17 cellular contexts compared by ENCODE assay signal in genomic region chr7:150944066-150945042, GRCh38. TPM values are rescaled to one million over a fixed set of nuclear protein-coding genes. Genes with fewer than 3 reads are reported as not detected.
DNase-seq lines count a peak whose midpoint lies in the region; ATAC-seq, FAIRE-seq and TF ChIP-seq lines count a peak whose summit lies in the region.
"Had no signal": no experiment of that assay in that cellular context is flagged by ENCODE, and none has a peak within 500 bp of the region (broad histone marks: within the 10 kb centered on the region; RNA-seq: fewer than 3 reads in every experiment).

No MANE protein-coding gene starts in this region.

- no peak for ATAC-seq in activated T-cell treated with anti-CD3 and anti-CD28 coated beads, Interleukin-2, amount 50 U/mL, for 4 hours
- ATAC-seq in left lung: no peak

- no peak overlapping the region for H2AFZ ChIP-seq in astrocyte (ENCODE audit: low read depth, low read length)

- FAIRE-seq in astrocyte (lab: Jason Lieb, UNC): no peak
- no peak for FAIRE-seq in HTR-8/SVneo (lab: Jason Lieb, UNC)
- FAIRE-seq: G401.6 had no signal

- H3K9ac ChIP-seq in astrocyte (ENCODE audit: low read length): no peak overlapping the region

- WGBS in suprapubic skin: 72% methylated on average over 5 of the region's 6 CpGs

- H3K4me3 ChIP-seq in astrocyte (ENCODE audit: insufficient read depth, low read depth, low read length) (no peak overlapping the region), left lung (no peak overlapping the region), suprapubic skin (no peak overlapping the region)
- H3K4me3 ChIP-seq: ovary, SJCRH30 had no signal

- TF ChIP-seq EP300 in suprapubic skin (IDR thresholded peaks at IDR 0.05): no peak

- H4K20me1 ChIP-seq in astrocyte (ENCODE audit: insufficient read depth, low read length): no peaks in the 10 kb centered on the region

- peaks cover 12% of the 10 kb centered on the region for H3K27me3 Mint-ChIP-seq in activated T-cell treated with anti-CD3 and anti-CD28 coated beads, Interleukin-2, amount 50 U/mL, for 24 hours
- H3K27me3 Mint-ChIP-seq in activated T-cell treated with anti-CD3 and anti-CD28 coated beads, Interleukin-2, amount 50 U/mL, for 4 hours (ENCODE audit: low read depth): peaks cover 9% of the 10 kb centered on the region
- H3K27me3 Mint-ChIP-seq in astrocyte (ENCODE audit: low read depth, unreplicated experiment): peaks cover 13% of the 10 kb centered on the region

- no peak overlapping the region for H3K4me3 Mint-ChIP-seq in activated T-cell treated with anti-CD3 and anti-CD28 coated beads, Interleukin-2, amount 50 U/mL, for 24 hours
- no peak overlapping the region for H3K4me3 Mint-ChIP-seq in activated T-cell treated with anti-CD3 and anti-CD28 coated beads, Interleukin-2, amount 50 U/mL, for 4 hours
- no peak overlapping the region for H3K4me3 Mint-ChIP-seq in astrocyte (ENCODE audit: unreplicated experiment)

- no peaks in the 10 kb centered on the region for H3K9me3 Mint-ChIP-seq in activated T-cell treated with anti-CD3 and anti-CD28 coated beads, Interleukin-2, amount 50 U/mL, for 24 hours
- H3K9me3 Mint-ChIP-seq in activated T-cell treated with anti-CD3 and anti-CD28 coated beads, Interleukin-2, amount 50 U/mL, for 4 hours: no peaks in the 10 kb centered on the region
- no peaks in the 10 kb centered on the region for H3K9me3 Mint-ChIP-seq in astrocyte (ENCODE audit: unreplicated experiment)
- H3K9me3 Mint-ChIP-seq: activated T-helper 2 cell treated with anti-CD3 and anti-CD28 coated beads, Interferon-gamma antibody, Interleukin-2, Interleukin-4, amounts not matched to agents 10 μg/mL and 5 μg/mL and 100 μg/mL, durations not matched to agents 14 hours and 24 hours and 36 hours had no signal

- H3K27ac Mint-ChIP-seq in activated T-cell treated with anti-CD3 and anti-CD28 coated beads, Interleukin-2, amount 50 U/mL, for 24 hours: no peak overlapping the region
- H3K27ac Mint-ChIP-seq in astrocyte (ENCODE audit: unreplicated experiment): peak overlapping the region; percentile 47
- H3K27ac Mint-ChIP-seq: activated T-helper 2 cell treated with anti-CD3 and anti-CD28 coated beads, Interferon-gamma antibody, Interleukin-2, Interleukin-4, amounts not matched to agents 10 μg/mL and 5 μg/mL and 100 μg/mL, durations not matched to agents 14 hours and 24 hours and 36 hours had no signal

- peaks cover 24% of the 10 kb centered on the region for H3K4me1 Mint-ChIP-seq in activated T-cell treated with anti-CD3 and anti-CD28 coated beads, Interleukin-2, amount 50 U/mL, for 24 hours (ENCODE audit: low read depth)
- H3K4me1 Mint-ChIP-seq in activated T-cell treated with anti-CD3 and anti-CD28 coated beads, Interleukin-2, amount 50 U/mL, for 4 hours (ENCODE audit: low read depth): peaks cover 24% of the 10 kb centered on the region
- H3K4me1 Mint-ChIP-seq in astrocyte (ENCODE audit: low read depth, unreplicated experiment): peaks cover 3% of the 10 kb centered on the region

- H3K36me3 ChIP-seq in astrocyte (ENCODE audit: insufficient read depth, low read length) (no peaks in the 10 kb centered on the region), left lung (no peaks in the 10 kb centered on the region), suprapubic skin (no peaks in the 10 kb centered on the region)
- H3K36me3 ChIP-seq: ovary, SJCRH30 had no signal

- peak; percentile 20 for DNase-seq in activated T-cell treated with anti-CD3 and anti-CD28 coated beads, Interleukin-2, amount 50 U/mL, for 24 hours
- DNase-seq in activated T-cell treated with anti-CD3 and anti-CD28 coated beads, Interleukin-2, amount 50 U/mL, for 4 hours: no peak
- no peak for DNase-seq in astrocyte (ENCODE audit: low read depth)
- DNase-seq in left lung: peak; percentile 15 to 49
- peak in 1 of 2 donors; percentile 59 for DNase-seq in suprapubic skin (ENCODE audit: low spot score in 2 of 2)
- DNase-seq in NCI-H1048 (lab: John Stamatoyannopoulos, UW): no peak
- DNase-seq in HTR-8/SVneo (ENCODE audit: insufficient read length, low spot score): no peak
- DNase-seq in hypothalamus (lab: John Stamatoyannopoulos, UW): no peak
- DNase-seq: ACHN; activated CD4-positive, alpha-beta T cell treated with anti-CD3 and anti-CD28 coated beads, Interleukin-2, amount 50 U/mL, for 4 hours; NCI-H446 treated with DMSO at 0.1 percent for 48 hours; ovary; SJCRH30; stimulated activated CD4-positive, alpha-beta T cell treated with anti-CD3 and anti-CD28 coated beads, Interleukin-12 subunit alpha, Interleukin-12 subunit beta, amount 100 ng/mL, for 4 hours; T1000 had no signal

- no peaks in the 10 kb centered on the region for H3K4me1 ChIP-seq in astrocyte (ENCODE audit: insufficient read depth, low read length)
- no peaks in the 10 kb centered on the region for H3K4me1 ChIP-seq in left lung
- H3K4me1 ChIP-seq in suprapubic skin: peaks cover 37% of the 10 kb centered on the region
- H3K4me1 ChIP-seq: SJCRH30 had no signal

- TF ChIP-seq POLR2A in suprapubic skin (IDR thresholded peaks at IDR 0.05): no peak

- H3K27me3 ChIP-seq in astrocyte (ENCODE audit: insufficient read depth, low read length) (peaks cover 3% of the 10 kb centered on the region), left lung (peaks cover 12 to 59% of the 10 kb centered on the region in 2 donors), suprapubic skin (peaks cover 40% of the 10 kb centered on the region)
- H3K27me3 ChIP-seq: ovary, SJCRH30 had no signal

- H3K4me2 ChIP-seq in astrocyte (ENCODE audit: low read length): no peak overlapping the region

- intact Hi-C loops in left lung (cut with DNase I): no loop called here

- no peaks in the 10 kb centered on the region for H3K9me3 ChIP-seq in astrocyte (ENCODE audit: insufficient read depth, low read depth, low read length)
- H3K9me3 ChIP-seq in left lung: no peaks in the 10 kb centered on the region
- H3K9me3 ChIP-seq in suprapubic skin: no peaks in the 10 kb centered on the region
- H3K9me3 ChIP-seq: ovary, SJCRH30 had no signal

- H3K79me2 ChIP-seq in astrocyte (ENCODE audit: insufficient read depth, low read length): no peaks in the 10 kb centered on the region

- TF ChIP-seq CTCF in astrocyte (IDR thresholded peaks at IDR 0.05; ENCODE audit: insufficient read depth, low read depth, low read length) (no peak), left lung (IDR thresholded peaks at IDR 0.05) (no peak), suprapubic skin (IDR thresholded peaks at IDR 0.05) (no peak)

- no peak overlapping the region for H3K27ac ChIP-seq in astrocyte (ENCODE audit: low read depth, low read length)
- H3K27ac ChIP-seq in left lung: no peak overlapping the region
- H3K27ac ChIP-seq in suprapubic skin: peak overlapping the region; percentile 24
- H3K27ac ChIP-seq: ovary, SJCRH30 had no signal

- H3K36me3 Mint-ChIP-seq in activated T-cell treated with anti-CD3 and anti-CD28 coated beads, Interleukin-2, amount 50 U/mL, for 24 hours (ENCODE audit: low read depth): no peaks in the 10 kb centered on the region
- H3K36me3 Mint-ChIP-seq in activated T-cell treated with anti-CD3 and anti-CD28 coated beads, Interleukin-2, amount 50 U/mL, for 4 hours (ENCODE audit: insufficient read depth): no peaks in the 10 kb centered on the region
- H3K36me3 Mint-ChIP-seq in astrocyte (ENCODE audit: low read depth, unreplicated experiment): no peaks in the 10 kb centered on the region

RNA-seq across cellular contexts. Expression of gene KCNH2, which starts 33.8 kb away (rescaled TPM):
- under 1 TPM; 0.49 to 0.71 (median 0.66) TPM for total RNA-seq in activated T-cell treated with anti-CD3 and anti-CD28 coated beads, Interleukin-2, amount 50 U/mL, for 4 hours
- 4.5 and 4.6 TPM in 2 replicates for total RNA-seq in astrocyte
- total RNA-seq in left lung: 1 to 10 TPM in 1 of 2 donors, under 1 TPM in 1; 0.82 to 1.3 TPM
- total RNA-seq in suprapubic skin: under 1 TPM in 1 of 4 donors, not detected in 3; 0.70 TPM

RNA-seq across cellular contexts. Expression of gene NOS3, which starts 46.5 kb away (rescaled TPM):
- total RNA-seq in activated T-cell treated with anti-CD3 and anti-CD28 coated beads, Interleukin-2, amount 50 U/mL, for 4 hours: 1 to 10 TPM; 5.3 to 9.2 (median 8.2) TPM
- total RNA-seq in astrocyte (1.8 and 2.0 TPM in 2 replicates), left lung (10 to 100 TPM; 12.1 to 21.8 TPM), suprapubic skin (10 to 100 TPM in 1 of 4 donors, 1 to 10 TPM in 3; 2.6 to 10.9 (median 6.8) TPM)

Comparison
In these comparisons a context has a peak if more than half of its experiments do, and no peak if none do; other contexts are left out.
1. DNase-seq: peak in activated T-cell treated with anti-CD3 and anti-CD28 coated beads, Interleukin-2, amount 50 U/mL, for 24 hours (single experiment) and left lung (2 of 2); none in activated T-cell treated with anti-CD3 and anti-CD28 coated beads, Interleukin-2, amount 50 U/mL, for 4 hours (single experiment), astrocyte (single experiment), NCI-H1048 (single experiment), HTR-8/SVneo (single experiment) and hypothalamus (0 of 51).